In genomic region chr10:78972160-78972946, GRCh38 we compare ENCODE assay signal across 1 cellular context.
TF ChIP-seq lines count a peak whose summit lies in the region.

No MANE protein-coding gene starts in this region.

TF ChIP-seq in HepG2, 621 proteins besides CTCF, POLR2A, EP300 and RAD21 (continued from another document and continues in another):
- 0 out of 2 replicates have a peak, but pooled peaks have one; percentile 46 for TF ChIP-seq NAIF1 (CRISPR knock-in tag; IDR thresholded peaks at IDR 0.05; ENCODE audit: borderline replicate concordance)
- peak; percentile 39 for TF ChIP-seq SRSF1 (optimal IDR thresholded peaks at IDR 0.05; ENCODE audit: low read depth, low read length)
- TF ChIP-seq ZNF776 (CRISPR knock-in tag; IDR thresholded peaks at IDR 0.05), result peak; percentile 54; the same call in 1 of the 2 replicates
- TF ChIP-seq KMT2A (CRISPR knock-in tag; IDR thresholded peaks at IDR 0.05), result no peak
- peak; percentile 59; the same call in 1 of the 2 replicates for TF ChIP-seq FOXC1 (CRISPR knock-in tag; IDR thresholded peaks at IDR 0.05; ENCODE audit: borderline replicate concordance)
- 0 out of 2 replicates have a peak, but pooled peaks have one; percentile 18 for TF ChIP-seq ZSCAN30 (CRISPR knock-in tag; IDR thresholded peaks at IDR 0.05)
- peak; percentile 43 for TF ChIP-seq NCOR1 (IDR thresholded peaks at IDR 0.05; ENCODE audit: borderline replicate concordance, low read length)
- 0 out of 2 replicates have a peak, but pooled peaks have one; percentile 11 for TF ChIP-seq MTA1 (CRISPR knock-in tag; IDR thresholded peaks at IDR 0.05; ENCODE audit: borderline replicate concordance)
- peak; percentile 96 for TF ChIP-seq ZNF746 (CRISPR knock-in tag; IDR thresholded peaks at IDR 0.05)
- TF ChIP-seq HHEX (CRISPR knock-in tag; IDR thresholded peaks at IDR 0.05), result no peak
- no peak for TF ChIP-seq ZNF101 (CRISPR knock-in tag; IDR thresholded peaks at IDR 0.05; ENCODE audit: borderline replicate concordance, low read depth)
- no peak; the same call in 1 of the 2 replicates for TF ChIP-seq RFX1 (IDR thresholded peaks at IDR 0.05)
- TF ChIP-seq ZNF34 (CRISPR knock-in tag; IDR thresholded peaks at IDR 0.05; ENCODE audit: borderline replicate concordance), result no peak
- no peak for TF ChIP-seq TBP (CRISPR knock-in tag; IDR thresholded peaks at IDR 0.05)
- no peak for TF ChIP-seq ZSCAN21 (CRISPR knock-in tag; IDR thresholded peaks at IDR 0.05; ENCODE audit: borderline replicate concordance)
- TF ChIP-seq PHF20 (CRISPR knock-in tag; IDR thresholded peaks at IDR 0.05), result no peak
- TF ChIP-seq RORA (CRISPR knock-in tag; IDR thresholded peaks at IDR 0.05), result no peak
- TF ChIP-seq NFIB (CRISPR knock-in tag; IDR thresholded peaks at IDR 0.05; ENCODE audit: borderline replicate concordance), result no peak
- no peak for TF ChIP-seq TRIM22 (IDR thresholded peaks at IDR 0.05)
- TF ChIP-seq ADNP (CRISPR knock-in tag; IDR thresholded peaks at IDR 0.05), result no peak
- no peak for TF ChIP-seq FOXJ3 (CRISPR knock-in tag; IDR thresholded peaks at IDR 0.05; ENCODE audit: borderline replicate concordance)
- TF ChIP-seq ZKSCAN8 (CRISPR knock-in tag; IDR thresholded peaks at IDR 0.05; ENCODE audit: borderline replicate concordance), result no peak
- peak; percentile 41; the same call in 1 of the 2 replicates for TF ChIP-seq YEATS2 (CRISPR knock-in tag; IDR thresholded peaks at IDR 0.05; ENCODE audit: borderline replicate concordance)
- no peak for TF ChIP-seq XRCC5 (optimal IDR thresholded peaks at IDR 0.05; ENCODE audit: low read length)
- no peak; the same call in 1 of the 2 replicates for TF ChIP-seq ZNF563 (CRISPR knock-in tag; IDR thresholded peaks at IDR 0.05)
- peak; percentile 92 for TF ChIP-seq ZBTB43 (CRISPR knock-in tag; conservative IDR thresholded peaks at IDR 0.05)
- peak; percentile 38 for TF ChIP-seq DRAP1 (CRISPR knock-in tag; IDR thresholded peaks at IDR 0.05)
- TF ChIP-seq ZNF609 (CRISPR knock-in tag; IDR thresholded peaks at IDR 0.05; ENCODE audit: borderline replicate concordance), result no peak
- TF ChIP-seq ZNF883 (CRISPR knock-in tag; IDR thresholded peaks at IDR 0.05; ENCODE audit: not compliant biosample characterization), result peak; percentile 10
- no peak for TF ChIP-seq PBX2 (CRISPR knock-in tag; IDR thresholded peaks at IDR 0.05)
- TF ChIP-seq HDAC1 (CRISPR knock-in tag; IDR thresholded peaks at IDR 0.05), result peak; percentile 81; the same call in 1 of the 2 replicates
- no peak for TF ChIP-seq FOXA1 (IDR thresholded peaks at IDR 0.05)
- peak; percentile 38; the same call in 1 of the 2 replicates for TF ChIP-seq FOXA1 (CRISPR knock-in tag; IDR thresholded peaks at IDR 0.05)
- TF ChIP-seq SRF (IDR thresholded peaks at IDR 0.05; ENCODE audit: low read depth, low read length), result no peak
- peak; percentile 57; the same call in 1 of the 2 replicates for TF ChIP-seq MXD1 (CRISPR knock-in tag; IDR thresholded peaks at IDR 0.05)
- TF ChIP-seq TFE3 (CRISPR knock-in tag; IDR thresholded peaks at IDR 0.05), result peak; percentile 71
- TF ChIP-seq ATF2 (CRISPR knock-in tag; IDR thresholded peaks at IDR 0.05), result peak; percentile 34; the same call in 1 of the 2 replicates
- TF ChIP-seq GMEB1 (CRISPR knock-in tag; IDR thresholded peaks at IDR 0.05; ENCODE audit: borderline replicate concordance), result no peak
- TF ChIP-seq MLLT10 (CRISPR knock-in tag; IDR thresholded peaks at IDR 0.05), result no peak
- TF ChIP-seq HMGXB4 (CRISPR knock-in tag; IDR thresholded peaks at IDR 0.05; ENCODE audit: borderline replicate concordance in 1 of 2, low read depth in 1 of 2), result peak in 1 of 2 experiments; percentile 15; a peak in 2 of 4 replicates
- TF ChIP-seq HNF4G (IDR thresholded peaks at IDR 0.05; ENCODE audit: borderline replicate concordance, low read depth, low read length), result peak; percentile 58; the same call in 1 of the 2 replicates
- TF ChIP-seq HNF4G (CRISPR knock-in tag; IDR thresholded peaks at IDR 0.05; ENCODE audit: borderline replicate concordance, low read depth), result no peak; the same call in 1 of the 2 replicates
- TF ChIP-seq ZNF121 (CRISPR knock-in tag; IDR thresholded peaks at IDR 0.05), result no peak
- no peak for TF ChIP-seq SP2 (CRISPR knock-in tag; IDR thresholded peaks at IDR 0.05)
- TF ChIP-seq GABPB1 (CRISPR knock-in tag; IDR thresholded peaks at IDR 0.05), result peak; percentile 50
- no peak for TF ChIP-seq ZNF597 (CRISPR knock-in tag; IDR thresholded peaks at IDR 0.05)
- TF ChIP-seq YY1 (IDR thresholded peaks at IDR 0.05; ENCODE audit: insufficient read depth, insufficient replicate concordance, low read depth, low read length), result no peak
- TF ChIP-seq TEAD3 (CRISPR knock-in tag; optimal IDR thresholded peaks at IDR 0.05; ENCODE audit: borderline replicate concordance), result peak; percentile 39
- TF ChIP-seq ZNF484 (CRISPR knock-in tag; IDR thresholded peaks at IDR 0.05; ENCODE audit: borderline replicate concordance, low read depth), result no peak
- no peak; the same call in 1 of the 2 replicates for TF ChIP-seq ZNF607 (CRISPR knock-in tag; IDR thresholded peaks at IDR 0.05; ENCODE audit: borderline replicate concordance)
